ENCODE assay signal across 9 cellular contexts in genomic region chr12:49019120-49019430, GRCh38. TPM values are rescaled to one million over a fixed set of nuclear protein-coding genes. Genes with fewer than 3 reads are reported as not detected.
DNase-seq lines count a peak whose midpoint lies in the region; ATAC-seq, FAIRE-seq and TF ChIP-seq lines count a peak whose summit lies in the region.
"Had no signal": no experiment of that assay in that cellular context is flagged by ENCODE, and none has a peak within 500 bp of the region (broad histone marks: within the 10 kb centered on the region; RNA-seq: fewer than 3 reads in every experiment).

No MANE protein-coding gene starts in this region.

- peak overlapping the region; percentile 57 for H2AFZ ChIP-seq in trophoblast cell (ENCODE audit: insufficient read depth, low read length, poor library complexity)

- H4K91ac ChIP-seq in trophoblast cell (ENCODE audit: low read depth, low read length) = peak overlapping the region; percentile 89

- TF ChIP-seq EP300 in A549 (IDR thresholded peaks at IDR 0.05) = no peak
- TF ChIP-seq EP300 in esophagus muscularis mucosa (IDR thresholded peaks at IDR 0.05) = no peak

- H2AK5ac ChIP-seq in trophoblast cell (ENCODE audit: low read length) = peak overlapping the region; percentile 64

- H3K4me3 ChIP-seq in A549 = peak overlapping the region; percentile 83
- H3K4me3 ChIP-seq in RWPE2 (ENCODE audit: severe bottlenecking) = peak overlapping the region; percentile 70
- H3K4me3 ChIP-seq in esophagus muscularis mucosa = peak overlapping the region; percentile 67 to 93 (median 83)
- H3K4me3 ChIP-seq in trophoblast cell (ENCODE audit: low read depth, low read length) = peak overlapping the region; percentile 61

- H3K18ac ChIP-seq in trophoblast cell (ENCODE audit: low read length) = no peak overlapping the region

- no peak overlapping the region for H3K9ac ChIP-seq in trophoblast cell (ENCODE audit: low read length)

- H3K27me3 ChIP-seq in RWPE2 (ENCODE audit: insufficient read depth, poor library complexity, severe bottlenecking) = no peaks in the 10 kb centered on the region
- H3K27me3 ChIP-seq in esophagus muscularis mucosa = no peaks in the 10 kb centered on the region
- no peaks in the 10 kb centered on the region for H3K27me3 ChIP-seq in trophoblast cell (ENCODE audit: insufficient read depth, low read length)

- H3K4me2 ChIP-seq in A549 (peak overlapping the region; percentile 88), trophoblast cell (ENCODE audit: low read length) (peak overlapping the region; percentile 55)

- TF ChIP-seq POLR2A in A549 (IDR thresholded peaks at IDR 0.05; ENCODE audit: low read length) (no peak), esophagus muscularis mucosa (IDR thresholded peaks at IDR 0.05; ENCODE audit: low read depth) (no peak)

- CTCF ChIA-PET in A549 (lab: Yijun Ruan, JAX) = interaction anchor here (0.8 to 5.2 kb wide), 13 partner anchors 12 to 99 kb away, joined by 3 to 33 read pairs (median 6); partner anchors contain the start of genes RHEBL1 and WNT1

- peaks cover 6% of the 10 kb centered on the region for H3K79me2 ChIP-seq in trophoblast cell (ENCODE audit: control insufficient read depth, insufficient read depth, low read length, poor library complexity)

- no peak overlapping the region for H2BK12ac ChIP-seq in trophoblast cell (ENCODE audit: low read length)

- H3K36me3 ChIP-seq in RWPE2 (ENCODE audit: low read depth) (peaks cover 40% of the 10 kb centered on the region), esophagus muscularis mucosa (peaks cover 30 to 39% (median 36%) of the 10 kb centered on the region in 4 donors), trophoblast cell (ENCODE audit: control insufficient read depth in 1 of 2, insufficient read depth in 2 of 2, low read length in 2 of 2) (peaks cover 25 to 32% of the 10 kb centered on the region in 2 experiments)

- H3K23ac ChIP-seq in trophoblast cell (ENCODE audit: low read length) = no peak overlapping the region

- H3K9me3 ChIP-seq in A549 (no peaks in the 10 kb centered on the region), RWPE2 (ENCODE audit: severe bottlenecking) (no peaks in the 10 kb centered on the region), esophagus muscularis mucosa (no peaks in the 10 kb centered on the region), trophoblast cell (ENCODE audit: insufficient read depth, low read depth, low read length) (no peaks in the 10 kb centered on the region)

- FAIRE-seq in A549 (lab: Jason Lieb, UNC) = no peak

- POLR2A ChIA-PET in A549 (lab: Yijun Ruan, JAX) = interaction anchor here (0.7 kb wide), 1 partner anchor 62 kb away, joined by 3 read pairs; the partner anchor contains the start of gene ARF3

- H3K4me1 ChIP-seq in A549 (peaks cover 22% of the 10 kb centered on the region), RWPE2 (ENCODE audit: insufficient read depth, poor library complexity, severe bottlenecking) (peaks cover 5% of the 10 kb centered on the region), esophagus muscularis mucosa (peaks cover 19 to 37% (median 24%) of the 10 kb centered on the region in 4 donors), trophoblast cell (ENCODE audit: control insufficient read depth in 1 of 2, insufficient read depth in 2 of 2, low read length in 2 of 2) (peaks cover 0 to 6% of the 10 kb centered on the region in 2 experiments)

- intact Hi-C loops in esophagus muscularis mucosa (cut with DNase I) = no loop called here

- H4K12ac ChIP-seq in trophoblast cell (ENCODE audit: low read depth, low read length) = peak overlapping the region; percentile 86

- no peak overlapping the region for H2BK5ac ChIP-seq in trophoblast cell (ENCODE audit: low read depth, low read length, poor library complexity)

- TF ChIP-seq RAD21 in A549 (conservative IDR thresholded peaks at IDR 0.05 in 1 of 2, IDR thresholded peaks at IDR 0.05 in 1 of 2) = no peak

- 4% methylated on average over 8 of the region's 8 CpGs for WGBS in A549 (ENCODE audit: missing lambda C conversion rate)
- WGBS in esophagus muscularis mucosa = 1% methylated on average over 8 of the region's 8 CpGs
- no CpG with 5 or more reads among the region's 8 CpGs for WGBS in trophoblast cell (ENCODE audit: extremely low coverage, insufficient coverage, insufficient read length)

- peak overlapping the region; percentile 92 to 93 for H3K27ac ChIP-seq in A549
- peak overlapping the region; percentile 68 for H3K27ac ChIP-seq in RWPE2 (ENCODE audit: poor library complexity, severe bottlenecking)
- H3K27ac ChIP-seq in esophagus muscularis mucosa (replicated peaks in 1 of 4) = peak overlapping the region; percentile 89 to 94 (median 92)
- peak overlapping the region; percentile 66 for H3K27ac ChIP-seq in trophoblast cell (ENCODE audit: low read depth, low read length)

- no peak overlapping the region for H3K4ac ChIP-seq in trophoblast cell (ENCODE audit: low read depth, low read length)

- no peak for DNase-seq in A549 (ENCODE audit: low read depth in 1 of 2, low spot score in 1 of 2)
- no peak for DNase-seq in RWPE2 (ENCODE audit: low spot score)
- DNase-seq in esophagus muscularis mucosa (ENCODE audit: extremely low spot score) = no peak
- DNase-seq in trophoblast cell = no peak
- DNase-seq in NCI-H2107 treated with DMSO at 0.1 percent for 48 hours (lab: John Stamatoyannopoulos, UW; ENCODE audit: unreplicated experiment) = no peak
- DNase-seq in NOMO-1 treated with dmso at 0.1 percent for 144 hours (lab: John Stamatoyannopoulos, UW; ENCODE audit: unreplicated experiment) = no peak

- peak overlapping the region; percentile 56 for H2BK120ac ChIP-seq in trophoblast cell (ENCODE audit: insufficient read depth, low read length, poor library complexity)

- peak overlapping the region; percentile 81 for H3K14ac ChIP-seq in trophoblast cell (ENCODE audit: low read length)

- peak; percentile 20 to 25; a peak in 3 of 6 replicates for ATAC-seq in A549
- ATAC-seq in GM21423 (IDR thresholded peaks at IDR 0.05; ENCODE audit: unreplicated experiment) = peak; percentile 24
- peak; percentile 7; the same call in 1 of the 3 replicates for ATAC-seq in RWPE2 (ENCODE audit: low read depth)
- no peak for ATAC-seq in HG02840 (IDR thresholded peaks at IDR 0.05; ENCODE audit: low FRiP score, unreplicated experiment)

- H4K8ac ChIP-seq in trophoblast cell (ENCODE audit: low read depth, low read length) = peak overlapping the region; percentile 95

- peaks cover 8% of the 10 kb centered on the region for H3K79me1 ChIP-seq in trophoblast cell (ENCODE audit: low read length)

- TF ChIP-seq CTCF in A549 (IDR thresholded peaks at IDR 0.05) (no peak), RWPE2 (IDR thresholded peaks at IDR 0.05; ENCODE audit: poor library complexity, severe bottlenecking) (no peak), esophagus muscularis mucosa (IDR thresholded peaks at IDR 0.05) (no peak)

TF ChIP-seq in A549, 52 proteins besides CTCF, POLR2A, EP300 and RAD21 (continues in another document):
- TF ChIP-seq HDAC2 (IDR thresholded peaks at IDR 0.05) (no peak), HOXA7 (CRISPR knock-in tag; IDR thresholded peaks at IDR 0.05) (peak; percentile 58; the same call in 1 of the 2 replicates), BHLHE40 (IDR thresholded peaks at IDR 0.05; ENCODE audit: low read depth, low read length) (no peak), MAFK (IDR thresholded peaks at IDR 0.05; ENCODE audit: partially characterized antibody) (peak; percentile 69)

RNA-seq across cellular contexts. Expression of gene PRKAG1, which starts 0.5 kb away (rescaled TPM):
- polyA plus RNA-seq in A549 (2011; rRNA removed) (100 and 117 TPM in 2 replicates), A549 (2017; fragmentation: RNase III; extraction: RNeasy Plus Mini Kit Qiagen cat#74134 plus additional on column Dnase treatment) (40.0 to 42.8 TPM (median 41.9 TPM) in 3 replicates)
- 31.5 and 35.2 TPM in 2 replicates for polyA plus RNA-seq in A549 (2012; cell fraction: cytosol; rRNA removed)
- 18.3 and 29.2 TPM in 2 replicates for polyA plus RNA-seq in A549 (2012; cell fraction: nucleus; rRNA removed)
- polyA minus RNA-seq in A549 (2011; rRNA and poly(A)+ RNA removed) = 31.8 and 33.6 TPM in 2 replicates
- 10 to 100 TPM; 52.0 to 70.6 (median 64.3) TPM for total RNA-seq in esophagus muscularis mucosa
- polyA plus RNA-seq in trophoblast cell (2013) = 44.8 and 45.0 TPM in 2 replicates

RNA-seq across cellular contexts. Expression of gene DDN, which starts 19.9 kb away (rescaled TPM):
- polyA plus RNA-seq in A549 (2011; rRNA removed) (0.12 TPM in 2 replicates), A549 (2017; fragmentation: RNase III; extraction: RNeasy Plus Mini Kit Qiagen cat#74134 plus additional on column Dnase treatment) (0.34 to 0.50 TPM (median 0.38 TPM) in 3 replicates)
- polyA plus RNA-seq in A549 (2012; cell fraction: cytosol; rRNA removed) = 0.16 and 0.25 TPM in 2 replicates
- 0.52 and 0.54 TPM in 2 replicates for polyA plus RNA-seq in A549 (2012; cell fraction: nucleus; rRNA removed)
- polyA minus RNA-seq in A549 (2011; rRNA and poly(A)+ RNA removed) = 0.08 and 0.19 TPM in 2 replicates
- under 1 TPM in 1 of 4 donors, not detected in 3; 0.11 TPM for total RNA-seq in esophagus muscularis mucosa
- 0.12 and 0.18 TPM in 2 replicates for polyA plus RNA-seq in trophoblast cell (2013)

RNA-seq across cellular contexts. Expression of gene WNT1, which starts 41.0 kb away (rescaled TPM):
- polyA plus RNA-seq in A549 (2011; rRNA removed) (not detected in 2 replicates), A549 (2017; fragmentation: RNase III; extraction: RNeasy Plus Mini Kit Qiagen cat#74134 plus additional on column Dnase treatment) (not detected in 3 replicates)
- 0.03 TPM in 1 of 2 replicates, not detected in the other for polyA plus RNA-seq in A549 (2012; cell fraction: cytosol; rRNA removed)
- polyA plus RNA-seq in A549 (2012; cell fraction: nucleus; rRNA removed) = 0.06 TPM in 1 of 2 replicates, not detected in the other
- not detected in 2 replicates for polyA minus RNA-seq in A549 (2011; rRNA and poly(A)+ RNA removed)
- not detected for total RNA-seq in esophagus muscularis mucosa
- polyA plus RNA-seq in trophoblast cell (2013) = 2.1 TPM in 2 replicates
- total RNA-seq: left cardiac atrium had no signal

RNA-seq across cellular contexts. Expression of gene KMT2D, which starts 41.5 kb away (rescaled TPM):
- polyA plus RNA-seq in A549 (2011; rRNA removed) (17.6 and 21.4 TPM in 2 replicates), A549 (2017; fragmentation: RNase III; extraction: RNeasy Plus Mini Kit Qiagen cat#74134 plus additional on column Dnase treatment) (20.0 to 24.8 TPM (median 20.8 TPM) in 3 replicates)
- polyA plus RNA-seq in A549 (2012; cell fraction: cytosol; rRNA removed) = 31.0 and 32.3 TPM in 2 replicates
- polyA plus RNA-seq in A549 (2012; cell fraction: nucleus; rRNA removed) = 88.5 and 94.2 TPM in 2 replicates
- polyA minus RNA-seq in A549 (2011; rRNA and poly(A)+ RNA removed) = 45.9 and 46.2 TPM in 2 replicates
- 10 to 100 TPM; 47.2 to 85.2 (median 76.2) TPM for total RNA-seq in esophagus muscularis mucosa
- 21.1 and 21.8 TPM in 2 replicates for polyA plus RNA-seq in trophoblast cell (2013)

RNA-seq across cellular contexts. Expression of gene WNT10B, which starts 47.5 kb away (rescaled TPM):
- 1.8 and 2.0 TPM in 2 replicates for polyA plus RNA-seq in A549 (2011; rRNA removed)
- 3.0 and 3.5 TPM in 2 replicates for polyA plus RNA-seq in A549 (2012; cell fraction: cytosol; rRNA removed)
- 4.2 and 4.5 TPM in 2 replicates for polyA plus RNA-seq in A549 (2012; cell fraction: nucleus; rRNA removed)
- polyA plus RNA-seq in A549 (2017; fragmentation: RNase III; extraction: RNeasy Plus Mini Kit Qiagen cat#74134 plus additional on column Dnase treatment) = 1.5 to 1.9 TPM (median 1.7 TPM) in 3 replicates
- 1.0 and 1.8 TPM in 2 replicates for polyA minus RNA-seq in A549 (2011; rRNA and poly(A)+ RNA removed)
- 1 to 10 TPM in 2 of 4 donors, under 1 TPM in 2; 0.92 to 1.8 (median 1.1) TPM for total RNA-seq in esophagus muscularis mucosa
- 5.7 and 5.9 TPM in 2 replicates for polyA plus RNA-seq in trophoblast cell (2013)
